Comparison of ENCODE assay signal across 20 cellular contexts in genomic region chr1:160367516-160367900, GRCh38. TPM values are rescaled to one million over a fixed set of nuclear protein-coding genes. Genes with fewer than 3 reads are reported as not detected.
A peak's percentile ranks its signal among the peaks of the same experiment; 100 is the strongest.
DNase-seq lines count a peak whose midpoint lies in the region; ATAC-seq and TF ChIP-seq lines count a peak whose summit lies in the region.
"Had no signal": no experiment of that assay in that cellular context is flagged by ENCODE, and none has a peak within 500 bp of the region (broad histone marks: within the 10 kb centered on the region; RNA-seq: fewer than 3 reads in every experiment).

No MANE protein-coding gene starts in this region.

- H3K36me3 ChIP-seq in WERI-Rb-1 = peaks cover 8% of the 10 kb centered on the region
- H3K36me3 ChIP-seq: BE2C had no signal

- no peaks in the 10 kb centered on the region for H3K9me3 ChIP-seq in WERI-Rb-1 (ENCODE audit: severe bottlenecking)
- H3K9me3 ChIP-seq: BE2C, SK-N-SH had no signal

- no peak for ATAC-seq in stimulated activated effector memory CD8-positive, alpha-beta T cell treated with anti-CD3 and anti-CD28 coated beads, Interleukin-12 subunit alpha, Interleukin-12 subunit beta, amount 100 ng/mL, for 72 hours
- ATAC-seq in GM19035 (IDR thresholded peaks at IDR 0.05; ENCODE audit: unreplicated experiment) (no peak), left colon (no peak)

- H3K36me3 Mint-ChIP-seq in glutamatergic neuron (ENCODE audit: unreplicated experiment) = peaks cover 20% of the 10 kb centered on the region
- H3K36me3 Mint-ChIP-seq in stimulated activated effector memory CD8-positive, alpha-beta T cell treated with anti-CD3 and anti-CD28 coated beads, Interleukin-12 subunit alpha, Interleukin-12 subunit beta, amount 100 ng/mL, for 72 hours = no peaks in the 10 kb centered on the region

- H3K4me3 Mint-ChIP-seq in glutamatergic neuron (ENCODE audit: unreplicated experiment) = peak overlapping the region; percentile 97
- no peak overlapping the region for H3K4me3 Mint-ChIP-seq in stimulated activated effector memory CD8-positive, alpha-beta T cell treated with anti-CD3 and anti-CD28 coated beads, Interleukin-12 subunit alpha, Interleukin-12 subunit beta, amount 100 ng/mL, for 72 hours
- H3K4me3 Mint-ChIP-seq: CD4-positive, alpha-beta T cell had no signal

- peaks cover 68% of the 10 kb centered on the region for H3K27me3 Mint-ChIP-seq in glutamatergic neuron (ENCODE audit: unreplicated experiment)
- H3K27me3 Mint-ChIP-seq: CD4-positive, alpha-beta T cell had no signal

- intact Hi-C loops in left colon (cut with DNase I, micrococcal nuclease) = no loop called here

- H3K27ac Mint-ChIP-seq in glutamatergic neuron (ENCODE audit: unreplicated experiment) = peak overlapping the region; percentile 100
- peak overlapping the region; percentile 30 for H3K27ac Mint-ChIP-seq in stimulated activated effector memory CD8-positive, alpha-beta T cell treated with anti-CD3 and anti-CD28 coated beads, Interleukin-12 subunit alpha, Interleukin-12 subunit beta, amount 100 ng/mL, for 72 hours
- H3K27ac Mint-ChIP-seq: CD4-positive, alpha-beta T cell had no signal

- no peaks in the 10 kb centered on the region for H3K27me3 ChIP-seq in WERI-Rb-1 (ENCODE audit: insufficient read depth, low read depth, severe bottlenecking)
- H3K27me3 ChIP-seq: BE2C had no signal

- DNase-seq in NCI-H82 (lab: John Stamatoyannopoulos, UW) (peak; percentile 69), NCI-H82 treated with DMSO at 0.1 percent for 48 hours (lab: John Stamatoyannopoulos, UW; ENCODE audit: unreplicated experiment) (no peak), WERI-Rb-1 (no peak), glutamatergic neuron (no peak), GM20000 (ENCODE audit: low spot score) (no peak), left colon (no peak)
- DNase-seq in stimulated activated effector memory CD8-positive, alpha-beta T cell treated with anti-CD3 and anti-CD28 coated beads, Interleukin-12 subunit alpha, Interleukin-12 subunit beta, amount 100 ng/mL, for 72 hours (ENCODE audit: low spot score in 2 of 2) = no peak
- DNase-seq: 8988T; CD4-positive, alpha-beta T cell; DMS79; IMR-90; NCI-H187; NCI-H226; Right ventricle myocardium superior; SK-N-SH had no signal

- peaks cover 42% of the 10 kb centered on the region for H3K4me1 Mint-ChIP-seq in glutamatergic neuron (ENCODE audit: low read depth, unreplicated experiment)
- peaks cover 7% of the 10 kb centered on the region for H3K4me1 Mint-ChIP-seq in stimulated activated effector memory CD8-positive, alpha-beta T cell treated with anti-CD3 and anti-CD28 coated beads, Interleukin-12 subunit alpha, Interleukin-12 subunit beta, amount 100 ng/mL, for 72 hours

- peak overlapping the region; percentile 66 for H3K4me3 ChIP-seq in WERI-Rb-1 (ENCODE audit: low read depth, low read length)

- H3K27ac ChIP-seq in WERI-Rb-1 = peak overlapping the region; percentile 71

- H3K9me3 Mint-ChIP-seq in glutamatergic neuron (ENCODE audit: unreplicated experiment) = peaks cover 84% of the 10 kb centered on the region
- no peaks in the 10 kb centered on the region for H3K9me3 Mint-ChIP-seq in stimulated activated effector memory CD8-positive, alpha-beta T cell treated with anti-CD3 and anti-CD28 coated beads, Interleukin-12 subunit alpha, Interleukin-12 subunit beta, amount 100 ng/mL, for 72 hours
- H3K9me3 Mint-ChIP-seq: CD4-positive, alpha-beta T cell had no signal

- TF ChIP-seq CTCF in WERI-Rb-1 (IDR thresholded peaks at IDR 0.05; ENCODE audit: low read depth, low read length) (no peak), glutamatergic neuron (IDR thresholded peaks at IDR 0.05; ENCODE audit: partially characterized antibody, unreplicated experiment) (no peak), GM20000 (IDR thresholded peaks at IDR 0.05; ENCODE audit: extremely low read depth, missing control alignments) (no peak)

RNA-seq across cellular contexts. Expression of gene NHLH1, which starts 0.6 kb away (rescaled TPM):
- 1,198 TPM for total RNA-seq in glutamatergic neuron (ENCODE audit: unreplicated experiment)
- under 1 TPM in 1 of 2 donors, not detected in 1; 0.20 TPM for total RNA-seq in left colon
- total RNA-seq: G401, HT-29, IMR-90, LHCN-M2, Right ventricle myocardium superior had no signal

RNA-seq across cellular contexts. Expression of gene NCSTN, which starts 24.3 kb away (rescaled TPM):
- total RNA-seq in glutamatergic neuron (ENCODE audit: unreplicated experiment) (121 TPM), left colon (100 to 1,000 TPM in 1 of 2 donors, 10 to 100 TPM in 1; 89.5 to 109 TPM)

RNA-seq across cellular contexts. Expression of gene COPA, which starts 24.5 kb away (rescaled TPM):
- total RNA-seq in glutamatergic neuron (ENCODE audit: unreplicated experiment) = 263 TPM
- 100 to 1,000 TPM; 153 to 165 TPM for total RNA-seq in left colon

RNA-seq across cellular contexts. Expression of gene VANGL2, which starts 32.9 kb away (rescaled TPM):
- total RNA-seq in glutamatergic neuron (ENCODE audit: unreplicated experiment) = 79.4 TPM
- total RNA-seq in left colon = 1 to 10 TPM; 5.8 to 6.3 TPM
- total RNA-seq: CD4-positive, alpha-beta T cell had no signal

Comparison
In these comparisons a context has a peak if more than half of its experiments do, and no peak if none do; other contexts are left out.
1. RNA of gene NHLH1, which starts 0.6 kb away (total RNA-seq): 1,198 TPM in glutamatergic neuron (single experiment); 0.20 TPM in left colon; every median in the first group is over 1,000 times any median in the second.